8 cellular contexts compared by ENCODE assay signal in genomic region chr9:109191746-109192145, GRCh38. TPM values are rescaled to one million over a fixed set of nuclear protein-coding genes. Genes with fewer than 3 reads are reported as not detected.
"Had no signal": no experiment of that assay in that cellular context is flagged by ENCODE, and none has a peak within 500 bp of the region (broad histone marks: within the 10 kb centered on the region; RNA-seq: fewer than 3 reads in every experiment).

No MANE protein-coding gene starts in this region.

- DNase-seq: IMR-90, KBM-7 had no signal

- H3K4me3 Mint-ChIP-seq: IgD-negative memory B cell had no signal

- ATAC-seq: HepG2, K562 had no signal

- H3K4me1 Mint-ChIP-seq: IgD-negative memory B cell had no signal

- H3K4me3 ChIP-seq: K562 had no signal

- H3K27ac Mint-ChIP-seq: IgD-negative memory B cell had no signal

- H3K27ac ChIP-seq: HL-60 had no signal

RNA-seq across cellular contexts. Expression of gene FRRS1L, which starts 24.7 kb away (rescaled TPM):
- total RNA-seq: HT-29, HT1080 had no signal
- polyA plus RNA-seq: IgD-negative memory B cell had no signal
